In genomic region chr9:34328983-34329832, GRCh38 we compare ENCODE assay signal across 8 cellular contexts. TPM values are rescaled to one million over a fixed set of nuclear protein-coding genes. Genes with fewer than 3 reads are reported as not detected.
DNase-seq lines count a peak whose midpoint lies in the region; ATAC-seq and TF ChIP-seq lines count a peak whose summit lies in the region.

Gene KIF24, minus strand, starts transcription at chr9:34329268. Its CDS starts 17,922 bp downstream, at chr9:34311346.
Gene NUDT2, plus strand, starts transcription at chr9:34329569. Its CDS starts 9,471 bp downstream, at chr9:34339040.

- H3K9me3 ChIP-seq in CD4-positive, alpha-beta memory T cell (ENCODE audit: control insufficient read depth in 1 of 2, low read length in 2 of 2), result no peaks in the 10 kb centered on the region
- H3K9me3 ChIP-seq in duodenal mucosa (ENCODE audit: control insufficient read depth in 1 of 2, low read length in 2 of 2) (no peaks in the 10 kb centered on the region), right lobe of liver (no peaks in the 10 kb centered on the region)

- H3K27me3 ChIP-seq in CD4-positive, alpha-beta memory T cell (ENCODE audit: insufficient read depth, low read length), result no peaks in the 10 kb centered on the region
- H3K27me3 ChIP-seq in duodenal mucosa (ENCODE audit: control insufficient read depth in 1 of 2, insufficient read depth in 2 of 2, low read length in 2 of 2) (no peaks in the 10 kb centered on the region), right lobe of liver (no peaks in the 10 kb centered on the region)

- H3K27ac ChIP-seq in CD4-positive, alpha-beta memory T cell (ENCODE audit: low read depth, low read length), result peak within 1 kb of the TSS; percentile 87
- H3K27ac ChIP-seq in duodenal mucosa (ENCODE audit: low read depth, low read length) (peak within 1 kb of the TSS; percentile 97), right lobe of liver (peak within 1 kb of the TSS; percentile 85 to 96 (median 91))

- H3K4me1 ChIP-seq in CD4-positive, alpha-beta memory T cell (ENCODE audit: insufficient read depth, low read length), result peaks cover 17% of the 10 kb centered on the region
- peaks cover 9 to 17% of the 10 kb centered on the region in 2 donors for H3K4me1 ChIP-seq in duodenal mucosa (ENCODE audit: control insufficient read depth in 1 of 2, insufficient read depth in 2 of 2, low read length in 2 of 2)
- H3K4me1 ChIP-seq in right lobe of liver, result peaks cover 0 to 26% (median 4%) of the 10 kb centered on the region in 4 donors

- peak within 1 kb of the TSS; percentile 92 to 100 for H3K4me3 ChIP-seq in CD4-positive, alpha-beta memory T cell (ENCODE audit: low read length in 2 of 2)
- H3K4me3 ChIP-seq in duodenal mucosa (ENCODE audit: low read depth in 1 of 2, low read length in 2 of 2), result peak within 1 kb of the TSS; percentile 92 to 100
- H3K4me3 ChIP-seq in right lobe of liver, result peak within 1 kb of the TSS; percentile 72 to 86 (median 84)

- no peaks in the 10 kb centered on the region for H3K27me3 Mint-ChIP-seq in CD4-positive, alpha-beta memory T cell
- H3K27me3 Mint-ChIP-seq in activated CD4-positive, alpha-beta memory T cell treated with anti-CD3 and anti-CD28 coated beads, Interleukin-2, amount 10 ng/mL, durations not matched to agents 7 days and 5 days, result no peaks in the 10 kb centered on the region

- intact Hi-C loops in CD4-positive, alpha-beta memory T cell (cut with micrococcal nuclease), result loop anchor here (1.0 to 5.0 kb wide), 6 partner anchors 50 to 512 kb away; partner anchors contain the start of genes DCAF12, DNAI1, FAM219A and UBAP1
- intact Hi-C loops in right lobe of liver (cut with DNase I), result no loop called here

- H3K36me3 ChIP-seq in CD4-positive, alpha-beta memory T cell (ENCODE audit: insufficient read depth, low read length), result no peaks in the 10 kb centered on the region
- H3K36me3 ChIP-seq in duodenal mucosa (ENCODE audit: control insufficient read depth in 1 of 2, insufficient read depth in 2 of 2, low read length in 2 of 2) (no peaks in the 10 kb centered on the region), right lobe of liver (no peaks in the 10 kb centered on the region)

- H3K9ac ChIP-seq in duodenal mucosa (ENCODE audit: low read depth in 1 of 2, low read length in 2 of 2), result peak within 1 kb of the TSS; percentile 98 to 100

- peak within 1 kb of the TSS; percentile 87 to 99 (median 98) for H3K27ac Mint-ChIP-seq in CD4-positive, alpha-beta memory T cell
- H3K27ac Mint-ChIP-seq in activated CD4-positive, alpha-beta memory T cell treated with anti-CD3 and anti-CD28 coated beads, Interleukin-2, amount 10 ng/mL, durations not matched to agents 7 days and 5 days, result peak within 1 kb of the TSS; percentile 93

- POLR2A ChIA-PET in CD4-positive, alpha-beta memory T cell (lab: Charles Lee; ENCODE audit: partially characterized antibody), result interaction anchor here (5.4 kb wide), 1 partner anchor 47 kb away, joined by 33 read pairs; the partner anchor contains the start of gene MYORG
- POLR2A ChIA-PET in activated CD4-positive, alpha-beta memory T cell treated with anti-CD3 and anti-CD28 coated beads, Interleukin-2, amount 10 ng/mL, durations not matched to agents 7 days and 5 days (lab: Charles Lee), result interaction anchor here (1.9 kb wide), 2 partner anchors 47 to 281 kb away, joined by 6 to 7 read pairs; partner anchors contain the start of genes MYORG and UBAP2

- peak within 1 kb of the TSS; percentile 92 to 97 (median 94) for H3K4me3 Mint-ChIP-seq in CD4-positive, alpha-beta memory T cell
- H3K4me3 Mint-ChIP-seq in activated CD4-positive, alpha-beta memory T cell treated with anti-CD3 and anti-CD28 coated beads, Interleukin-2, amount 10 ng/mL, durations not matched to agents 7 days and 5 days, result peak within 1 kb of the TSS; percentile 87

- TF ChIP-seq CTCF in right lobe of liver (IDR thresholded peaks at IDR 0.05), result no peak

- DNase-seq in CD4-positive, alpha-beta memory T cell, result peak; percentile 94 to 99 (median 98)
- DNase-seq in HK-2 (ENCODE audit: unreplicated experiment) (peak; percentile 92), NCI-H82 treated with DMSO at 0.1 percent for 48 hours (lab: John Stamatoyannopoulos, UW; ENCODE audit: unreplicated experiment) (peak; percentile 98), right lobe of liver (peak; percentile 96 to 98 (median 97))
- peak; percentile 97 for DNase-seq in activated CD4-positive, alpha-beta memory T cell treated with anti-CD3 and anti-CD28 coated beads, Interleukin-2, amount 10 ng/mL, durations not matched to agents 7 days and 5 days
- DNase-seq in stimulated activated CD4-positive, alpha-beta T cell treated with anti-CD3 and anti-CD28 coated beads, Interleukin-4, amount 100 ng/mL, for 24 hours, result peak; percentile 97

- CTCF ChIA-PET in CD4-positive, alpha-beta memory T cell (lab: Charles Lee; ENCODE audit: partially characterized antibody), result no interaction called here
- CTCF ChIA-PET in activated CD4-positive, alpha-beta memory T cell treated with anti-CD3 and anti-CD28 coated beads, Interleukin-2, amount 10 ng/mL, durations not matched to agents 7 days and 5 days (lab: Charles Lee), result interaction anchor here (1.7 kb wide), 1 partner anchor 48 kb away, joined by 10 read pairs; the partner anchor contains the start of gene MYORG

- WGBS in right lobe of liver (ENCODE audit: insufficient coverage, low coverage, low lambda C conversion rate, missing lambda C conversion rate), result 0% methylated on average over 22 of the region's 64 CpGs

- peak; percentile 83 for TF ChIP-seq POLR2A in right lobe of liver (IDR thresholded peaks at IDR 0.05)

- H3K36me3 Mint-ChIP-seq in CD4-positive, alpha-beta memory T cell, result peaks cover 0 to 5% of the 10 kb centered on the region in 2 donors
- H3K36me3 Mint-ChIP-seq in activated CD4-positive, alpha-beta memory T cell treated with anti-CD3 and anti-CD28 coated beads, Interleukin-2, amount 10 ng/mL, durations not matched to agents 7 days and 5 days (ENCODE audit: low read depth), result peaks cover 3% of the 10 kb centered on the region

- peak; percentile 91 for ATAC-seq in GM19455 (IDR thresholded peaks at IDR 0.05; ENCODE audit: unreplicated experiment)
- ATAC-seq in right lobe of liver, result peak; percentile 93 to 96 (median 94)

- peaks cover 0 to 1% (median 0%) of the 10 kb centered on the region in 8 donors for H3K9me3 Mint-ChIP-seq in CD4-positive, alpha-beta memory T cell
- no peaks in the 10 kb centered on the region for H3K9me3 Mint-ChIP-seq in activated CD4-positive, alpha-beta memory T cell treated with anti-CD3 and anti-CD28 coated beads, Interleukin-2, amount 10 ng/mL, durations not matched to agents 7 days and 5 days

- peaks cover 14 to 38% (median 28%) of the 10 kb centered on the region in 4 donors for H3K4me1 Mint-ChIP-seq in CD4-positive, alpha-beta memory T cell
- H3K4me1 Mint-ChIP-seq in activated CD4-positive, alpha-beta memory T cell treated with anti-CD3 and anti-CD28 coated beads, Interleukin-2, amount 10 ng/mL, durations not matched to agents 7 days and 5 days, result peaks cover 45% of the 10 kb centered on the region

RNA-seq across cellular contexts. Expression of gene KIF24, which starts in this region (rescaled TPM):
- total RNA-seq in CD4-positive, alpha-beta memory T cell, result under 1 TPM; 0.22 to 0.32 TPM
- polyA plus RNA-seq in CD4-positive, alpha-beta memory T cell, result not detected
- total RNA-seq in activated CD4-positive, alpha-beta memory T cell treated with anti-CD3 and anti-CD28 coated beads, Interleukin-2, amount 10 ng/mL, durations not matched to agents 7 days and 5 days, result 1 to 10 TPM; 8.4 to 8.6 TPM
- total RNA-seq in right lobe of liver, result under 1 TPM; 0.14 to 0.74 (median 0.24) TPM

RNA-seq across cellular contexts. Expression of gene NUDT2, which starts in this region (rescaled TPM):
- total RNA-seq in CD4-positive, alpha-beta memory T cell, result 10 to 100 TPM; 21.0 TPM
- polyA plus RNA-seq in CD4-positive, alpha-beta memory T cell, result 10 to 100 TPM; 26.2 to 29.3 TPM
- total RNA-seq in activated CD4-positive, alpha-beta memory T cell treated with anti-CD3 and anti-CD28 coated beads, Interleukin-2, amount 10 ng/mL, durations not matched to agents 7 days and 5 days, result 10 to 100 TPM; 33.3 to 35.0 TPM
- total RNA-seq in right lobe of liver, result 10 to 100 TPM in 4 of 6 experiments, 1 to 10 TPM in 2; 4.9 to 13.7 (median 11.2) TPM

Comparison
In these comparisons a context has a peak if more than half of its experiments do, and no peak if none do; other contexts are left out.
1. Peak in every context shown above with its lines: DNase-seq, ATAC-seq, H3K4me3 ChIP-seq and H3K27ac ChIP-seq.
2. RNA of gene KIF24 (total RNA-seq): 8.4 to 8.6 TPM in activated CD4-positive, alpha-beta memory T cell treated with anti-CD3 and anti-CD28 coated beads, Interleukin-2, amount 10 ng/mL, durations not matched to agents 7 days and 5 days; 0.22 to 0.32 TPM in CD4-positive, alpha-beta memory T cell and 0.14 to 0.74 TPM in right lobe of liver; every median in the first group is over 4 times any median in the second.